15 cellular contexts compared by ENCODE assay signal in the genomic region with DNA sequence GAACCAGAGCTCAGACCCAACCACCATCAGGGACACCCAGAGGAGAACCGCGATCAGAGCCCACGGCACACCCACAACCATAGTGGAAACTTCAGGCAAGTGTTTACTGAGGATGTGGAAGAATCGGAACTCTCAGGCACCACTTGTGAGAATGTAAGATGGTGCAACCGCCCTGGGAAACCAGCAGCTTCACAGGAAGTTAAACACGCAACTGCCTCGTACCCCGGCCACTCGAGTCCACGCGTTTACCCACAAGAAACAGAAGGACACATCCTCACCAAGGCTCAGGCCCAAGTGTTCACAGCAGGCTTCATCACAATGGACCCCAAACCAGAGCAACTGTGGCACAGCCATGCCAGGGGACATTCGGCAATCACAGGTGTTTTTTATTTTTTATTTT.
"Had no signal": no experiment of that assay in that cellular context is flagged by ENCODE, and none has a peak within 500 bp of the region (broad histone marks: within the 10 kb centered on the region; RNA-seq: fewer than 3 reads in every experiment).

No MANE protein-coding gene starts in this region.

- H3K4me1 Mint-ChIP-seq: activated B cell treated with CpG ODN at 0.5 μM for 24 hours; activated CD4-positive, alpha-beta T cell treated with anti-CD3 and anti-CD28 coated beads, Interleukin-2, amount 10 ng/mL, durations not matched to agents 7 days and 5 days; activated naive CD8-positive, alpha-beta T cell treated with anti-CD3 and anti-CD28 coated beads, Interleukin-2, amount 10 ng/mL, durations not matched to agents 7 days and 5 days; naive thymus-derived CD4-positive, alpha-beta T cell had no signal

- H3K36me3 ChIP-seq: heart left ventricle, uterus had no signal

- H3K9me3 Mint-ChIP-seq: activated B cell treated with CpG ODN at 0.5 μM for 24 hours; activated CD4-positive, alpha-beta T cell treated with anti-CD3 and anti-CD28 coated beads, Interleukin-2, amount 10 ng/mL, durations not matched to agents 7 days and 5 days; T-helper 1 cell treated with Interleukin-12 subunit alpha and Interleukin-12 subunit beta and Interleukin-4 antibody, amounts not matched to agents 30 μg/mL and 1 μg/mL, for 36 hours had no signal

- DNase-seq: activated B cell treated with CpG ODN at 0.5 μM for 24 hours; activated CD4-positive, alpha-beta T cell treated with anti-CD3 and anti-CD28 coated beads, Interleukin-2, amount 10 ng/mL, durations not matched to agents 7 days and 5 days; activated naive CD8-positive, alpha-beta T cell treated with anti-CD3 and anti-CD28 coated beads, Interleukin-2, amount 10 ng/mL, durations not matched to agents 7 days and 5 days; activated T-cell treated with anti-CD3 and anti-CD28 coated beads for 4 hours; aorta; heart left ventricle; kidney; naive thymus-derived CD4-positive, alpha-beta T cell; stimulated activated CD4-positive, alpha-beta T cell treated with anti-CD3 and anti-CD28 coated beads, Interleukin-4, amount 100 ng/mL, for 1 hour; stimulated activated CD8-positive, alpha-beta memory T cell treated with anti-CD3 and anti-CD28 coated beads, Interleukin-4, amount 100 ng/mL, for 48 hours; stimulated activated naive CD8-positive, alpha-beta T cell treated with anti-CD3 and anti-CD28 coated beads, Interleukin-15, Interleukin-2, amounts not matched to agents 100 U/mL and 50 U/mL, for 24 hours; uterus had no signal

- ATAC-seq: heart left ventricle; naive thymus-derived CD4-positive, alpha-beta T cell; psoas muscle; stimulated activated naive CD8-positive, alpha-beta T cell treated with anti-CD3 and anti-CD28 coated beads, Interleukin-15, Interleukin-2, amounts not matched to agents 100 U/mL and 50 U/mL, for 24 hours had no signal

- H3K27me3 ChIP-seq: heart left ventricle, uterus had no signal

- H3K4me1 ChIP-seq: psoas muscle had no signal

- H3K9me3 ChIP-seq: heart left ventricle, psoas muscle, uterus had no signal

- H3K4me3 Mint-ChIP-seq: activated B cell treated with CpG ODN at 0.5 μM for 24 hours; activated CD4-positive, alpha-beta T cell treated with anti-CD3 and anti-CD28 coated beads, Interleukin-2, amount 10 ng/mL, durations not matched to agents 7 days and 5 days; activated naive CD8-positive, alpha-beta T cell treated with anti-CD3 and anti-CD28 coated beads, Interleukin-2, amount 10 ng/mL, durations not matched to agents 7 days and 5 days; T-helper 1 cell treated with Interleukin-12 subunit alpha and Interleukin-12 subunit beta and Interleukin-4 antibody, amounts not matched to agents 30 μg/mL and 1 μg/mL, for 36 hours had no signal

- H3K36me3 Mint-ChIP-seq: activated naive CD8-positive, alpha-beta T cell treated with anti-CD3 and anti-CD28 coated beads, Interleukin-2, amount 10 ng/mL, durations not matched to agents 7 days and 5 days; naive thymus-derived CD4-positive, alpha-beta T cell had no signal

- H3K4me3 ChIP-seq: heart left ventricle, lung, psoas muscle, uterus had no signal

- H3K27ac ChIP-seq: psoas muscle had no signal

- H3K27ac Mint-ChIP-seq: activated B cell treated with CpG ODN at 0.5 μM for 24 hours; activated CD4-positive, alpha-beta T cell treated with anti-CD3 and anti-CD28 coated beads, Interleukin-2, amount 10 ng/mL, durations not matched to agents 7 days and 5 days; activated naive CD8-positive, alpha-beta T cell treated with anti-CD3 and anti-CD28 coated beads, Interleukin-2, amount 10 ng/mL, durations not matched to agents 7 days and 5 days; naive thymus-derived CD4-positive, alpha-beta T cell; T-helper 1 cell treated with Interleukin-12 subunit alpha and Interleukin-12 subunit beta and Interleukin-4 antibody, amounts not matched to agents 30 μg/mL and 1 μg/mL, for 36 hours had no signal
